In the genomic region with DNA sequence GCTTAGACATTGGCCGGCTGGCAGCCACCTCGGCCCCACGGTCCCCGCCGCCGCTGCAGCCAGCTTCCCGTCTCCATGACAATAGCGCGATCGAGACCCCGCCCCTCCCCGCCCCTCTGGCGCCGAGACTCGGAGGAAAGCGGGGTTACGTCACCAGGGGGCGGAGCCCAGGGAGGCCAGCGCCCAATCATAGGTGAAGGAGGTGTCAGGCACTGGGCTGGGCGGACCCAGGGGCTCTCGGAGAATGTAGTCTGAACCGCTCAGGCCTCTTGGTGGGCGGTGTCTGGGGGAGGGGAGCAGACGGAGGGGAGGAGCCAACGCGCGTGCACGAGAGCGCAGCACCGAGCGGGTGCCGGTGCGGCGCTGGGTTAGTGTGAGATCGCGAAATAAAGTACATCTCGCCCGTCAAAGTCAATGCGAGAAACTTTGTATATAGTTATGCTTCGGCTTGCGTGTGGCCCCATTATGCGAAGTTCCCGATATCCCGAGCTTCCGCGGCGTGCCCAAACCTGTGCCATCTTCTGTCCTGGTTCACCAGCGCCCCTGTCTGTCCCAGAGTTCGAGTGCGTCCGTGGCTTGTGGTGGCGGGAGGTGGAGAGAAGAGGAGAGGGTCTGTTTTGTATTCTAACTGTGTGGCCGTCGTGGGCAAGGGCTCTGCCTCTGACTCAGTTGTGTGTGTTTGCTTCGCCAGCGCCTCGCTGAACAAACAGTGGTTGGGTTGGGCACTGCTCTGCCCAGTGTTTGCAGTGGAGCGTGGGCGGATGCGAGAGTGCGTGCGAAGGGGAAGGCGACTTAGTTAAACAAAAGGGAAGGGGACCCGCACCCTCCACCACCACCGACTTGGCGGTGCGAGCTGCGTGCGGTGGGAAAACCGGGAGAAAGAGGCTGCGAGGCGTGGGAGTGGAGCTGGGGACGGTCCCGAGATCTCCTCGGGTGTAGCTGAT, we compare ENCODE assay signal across 8 cellular contexts. TPM values are rescaled to one million over a fixed set of nuclear protein-coding genes. Genes with fewer than 3 reads are reported as not detected.
DNase-seq lines count a peak whose midpoint lies in the region; ATAC-seq and TF ChIP-seq lines count a peak whose summit lies in the region.

No MANE protein-coding gene starts in this region.

- intact Hi-C loops in vagina (cut with DNase I), result loop anchor here (5.0 kb wide), 1 partner anchor 642 kb away; the partner anchor contains the start of gene IRX3

- H3K27ac Mint-ChIP-seq in T-cell, result peak overlapping the region in 1 of 2 donors; percentile 73

- ATAC-seq in HG02798 (IDR thresholded peaks at IDR 0.05; ENCODE audit: poor library complexity, unreplicated experiment) (peak; percentile 87), T-cell (replicated peaks in 1 of 4) (peak; percentile 93 to 95 (median 94))

- TF ChIP-seq POLR2A in vagina (IDR thresholded peaks at IDR 0.05), result no peak

- H3K9me3 ChIP-seq in right atrium auricular region (no peaks in the 10 kb centered on the region), vagina (no peaks in the 10 kb centered on the region)

- CTCF ChIA-PET in T-cell (lab: Charles Lee), result no interaction called here

- TF ChIP-seq CTCF in GM12875 (IDR thresholded peaks at IDR 0.05; ENCODE audit: borderline replicate concordance, insufficient read depth, low read depth, low read length), result no peak
- no peak for TF ChIP-seq CTCF in right atrium auricular region (IDR thresholded peaks at IDR 0.05)
- TF ChIP-seq CTCF in vagina (IDR thresholded peaks at IDR 0.05), result no peak

- H3K27ac ChIP-seq in right atrium auricular region, result peak overlapping the region; percentile 77 to 80
- H3K27ac ChIP-seq in vagina, result peak overlapping the region; percentile 77

- peaks cover 52 to 66% of the 10 kb centered on the region in 2 donors for H3K27me3 Mint-ChIP-seq in T-cell

- H3K4me1 Mint-ChIP-seq in T-cell, result peaks cover 35 to 37% (median 35%) of the 10 kb centered on the region in 3 donors

- H3K4me3 ChIP-seq in GM12875 (ENCODE audit: low read depth, low read length) (peak overlapping the region; percentile 71), right atrium auricular region (peak overlapping the region; percentile 57 to 67), vagina (peak overlapping the region; percentile 50 to 55)

- H3K36me3 Mint-ChIP-seq in T-cell, result peaks cover 3% of the 10 kb centered on the region

- peak overlapping the region; percentile 83 to 96 (median 84) for H3K4me3 Mint-ChIP-seq in T-cell

- peak; percentile 87 for DNase-seq in NCI-H1417 treated with DMSO at 0.1 percent for 48 hours (lab: John Stamatoyannopoulos, UW)
- DNase-seq in T-cell, result peak; percentile 72 to 95 (median 91)
- DNase-seq in amniotic epithelial cell (ENCODE audit: low read depth), result peak; percentile 97
- peak; percentile 99 for DNase-seq in right atrium auricular region (ENCODE audit: low spot score)
- DNase-seq in putamen (ENCODE audit: low spot score), result peak; percentile 98
- DNase-seq in vagina (ENCODE audit: extremely low spot score in 2 of 2), result peak in 1 of 2 donors; percentile 96

- H3K36me3 ChIP-seq in right atrium auricular region, result no peaks in the 10 kb centered on the region
- no peaks in the 10 kb centered on the region for H3K36me3 ChIP-seq in vagina

- H3K27me3 ChIP-seq in right atrium auricular region, result peaks cover 40 to 43% of the 10 kb centered on the region in 2 donors
- H3K27me3 ChIP-seq in vagina, result peaks cover 10% of the 10 kb centered on the region

- H3K4me1 ChIP-seq in right atrium auricular region (peaks cover 0 to 28% of the 10 kb centered on the region in 2 donors), vagina (peaks cover 11% of the 10 kb centered on the region)

- H3K9me3 Mint-ChIP-seq in T-cell, result peaks cover 0 to 12% (median 3%) of the 10 kb centered on the region in 3 donors

- POLR2A ChIA-PET in T-cell (lab: Charles Lee), result no interaction called here

RNA-seq across cellular contexts. Expression of gene IRX5, which starts 1.3 kb away (rescaled TPM):
- total RNA-seq in T-cell, result not detected
- 1 to 10 TPM in 1 of 2 donors, under 1 TPM in 1; 0.59 to 4.1 TPM for total RNA-seq in right atrium auricular region
- 11.0 TPM for total RNA-seq in vagina
